ENCODE assay signal across 23 cellular contexts in the genomic region with DNA sequence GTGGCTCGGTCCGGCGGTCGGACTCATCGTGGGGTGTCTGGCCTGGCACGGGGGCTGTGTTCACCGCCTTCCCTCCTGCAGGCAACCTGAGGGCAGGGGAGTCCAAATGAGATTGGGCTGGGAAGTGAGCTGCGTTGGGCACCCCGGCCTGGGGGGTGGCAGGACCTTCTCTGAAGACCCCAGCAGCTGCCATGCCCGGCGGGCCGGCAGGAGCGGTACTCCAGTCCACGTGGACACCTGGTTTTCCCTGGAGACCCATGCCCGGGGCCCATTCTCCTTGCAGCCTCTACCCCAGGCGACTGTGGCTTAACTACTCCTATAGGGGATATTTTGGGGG. TPM values are rescaled to one million over a fixed set of nuclear protein-coding genes. Genes with fewer than 3 reads are reported as not detected.
DNase-seq lines count a peak whose midpoint lies in the region; ATAC-seq and TF ChIP-seq lines count a peak whose summit lies in the region.
"Had no signal": no experiment of that assay in that cellular context is flagged by ENCODE, and none has a peak within 500 bp of the region (broad histone marks: within the 10 kb centered on the region; RNA-seq: fewer than 3 reads in every experiment).

No MANE protein-coding gene starts in this region.

- TF ChIP-seq POLR2A in prostate gland (IDR thresholded peaks at IDR 0.05) (no peak), adrenal gland (IDR thresholded peaks at IDR 0.05) (no peak)

- H2AFZ ChIP-seq in hepatocyte, result no peak overlapping the region

- no peaks in the 10 kb centered on the region for H3K9me2 ChIP-seq in hepatocyte (replicated peaks; ENCODE audit: insufficient read depth)

- no peaks in the 10 kb centered on the region for H3K27me3 ChIP-seq in hepatocyte
- H3K27me3 ChIP-seq in prostate gland (replicated peaks; ENCODE audit: insufficient read depth), result no peaks in the 10 kb centered on the region
- H3K27me3 ChIP-seq in adrenal gland, result no peaks in the 10 kb centered on the region
- H3K27me3 ChIP-seq: BE2C; BLaER1 treated with 17β-estradiol and CSF1 and Interleukin-3, amounts not matched to agents 10 nM and 100 nM had no signal

- TF ChIP-seq CTCF in 22Rv1 (IDR thresholded peaks at IDR 0.05), result no peak
- TF ChIP-seq CTCF in chondrocyte (IDR thresholded peaks at IDR 0.05), result no peak
- no peak for TF ChIP-seq CTCF in hepatocyte (IDR thresholded peaks at IDR 0.05; ENCODE audit: poor library complexity)
- TF ChIP-seq CTCF in prostate gland (IDR thresholded peaks at IDR 0.05), result no peak
- no peak for TF ChIP-seq CTCF in GM13977 (IDR thresholded peaks at IDR 0.05; ENCODE audit: extremely low read depth, insufficient read depth, missing control alignments)
- no peak for TF ChIP-seq CTCF in adrenal gland (IDR thresholded peaks at IDR 0.05)

- H3K4me3 Mint-ChIP-seq in chondrocyte (ENCODE audit: unreplicated experiment), result no peak overlapping the region
- H3K4me3 Mint-ChIP-seq: CD4-positive, alpha-beta T cell; CD8-positive, alpha-beta memory T cell had no signal

- H3K4me2 ChIP-seq in hepatocyte, result no peak overlapping the region

- no peak for ATAC-seq in GM21390 (IDR thresholded peaks at IDR 0.05; ENCODE audit: unreplicated experiment)

- no peaks in the 10 kb centered on the region for H3K79me2 ChIP-seq in hepatocyte

- no peaks in the 10 kb centered on the region for H4K20me1 ChIP-seq in hepatocyte (ENCODE audit: insufficient read depth, poor library complexity, severe bottlenecking)

- H3K36me3 ChIP-seq in hepatocyte (replicated peaks; ENCODE audit: insufficient read depth, low read depth) (no peaks in the 10 kb centered on the region), prostate gland (no peaks in the 10 kb centered on the region), adrenal gland (replicated peaks in 1 of 2) (no peaks in the 10 kb centered on the region)
- H3K36me3 ChIP-seq: BE2C; BLaER1 treated with 17β-estradiol and CSF1 and Interleukin-3, amounts not matched to agents 10 nM and 100 nM had no signal

- DNase-seq in chondrocyte (ENCODE audit: low spot score) (peak; percentile 91), hepatocyte (ENCODE audit: low spot score) (no peak), prostate gland (ENCODE audit: low spot score) (no peak), GM13977 (ENCODE audit: low spot score) (no peak), SW 1271 (lab: John Stamatoyannopoulos, UW) (no peak), adrenal gland (no peak)
- DNase-seq: 8988T; AML-193; BE2C; CD4-positive, alpha-beta T cell; CD8-positive, alpha-beta memory T cell; DMS 273 treated with DMSO at 0.1 percent for 48 hours; EL; GDM1; GOT3; H7; HCEC 1CT had no signal

- in situ Hi-C loops in GM13977 (cut with MboI; ENCODE audit: low pct_unique_long_range_greater_than_20kb, low sequenced_read_pairs, unreplicated experiment), result no loop called here

- intact Hi-C loops in prostate gland (cut with DNase I) (no loop called here), adrenal gland (cut with DNase I) (loop anchor here in 1 of 2 donors (10.0 kb wide), 1 partner anchor 92 kb away; no protein-coding TSS in a partner anchor)

- WGBS in hepatocyte (ENCODE audit: low lambda C conversion rate, missing lambda C conversion rate), result 90% methylated on average over 15 of the region's 16 CpGs
- 93% methylated on average over 16 of the region's 16 CpGs for WGBS in prostate gland
- 91 to 97% (median 93%) methylated on average over 7 to 16 of the region's 16 CpGs for WGBS in adrenal gland, 4 donors

- no peak overlapping the region for H3K27ac Mint-ChIP-seq in chondrocyte (ENCODE audit: unreplicated experiment)
- H3K27ac Mint-ChIP-seq: CD4-positive, alpha-beta T cell had no signal

- H3K27ac ChIP-seq in 22Rv1, result 0 out of 2 replicates have a peak overlapping the region, but pooled peaks have one; percentile 20
- peak overlapping the region; percentile 50 for H3K27ac ChIP-seq in hepatocyte
- peak overlapping the region; percentile 81 to 88 for H3K27ac ChIP-seq in prostate gland
- H3K27ac ChIP-seq in adrenal gland, result no peak overlapping the region
- H3K27ac ChIP-seq: BLaER1 treated with 17β-estradiol and CSF1 and Interleukin-3, amounts not matched to agents 10 nM and 100 nM had no signal

- H3K4me3 ChIP-seq in hepatocyte (no peak overlapping the region), prostate gland (no peak overlapping the region), adrenal gland (no peak overlapping the region)
- H3K4me3 ChIP-seq: A549; BLaER1 treated with 17β-estradiol and CSF1 and Interleukin-3, amounts not matched to agents 10 nM and 100 nM; GM12878 had no signal

- peaks cover 23% of the 10 kb centered on the region for H3K4me1 ChIP-seq in hepatocyte (ENCODE audit: insufficient read depth)
- peaks cover 36% of the 10 kb centered on the region for H3K4me1 ChIP-seq in prostate gland (replicated peaks)
- H3K4me1 ChIP-seq in adrenal gland (replicated peaks in 1 of 2), result peaks cover 0 to 7% of the 10 kb centered on the region in 2 donors

- no peaks in the 10 kb centered on the region for H3K36me3 Mint-ChIP-seq in chondrocyte (ENCODE audit: low read depth)
- H3K36me3 Mint-ChIP-seq: CD14-positive monocyte; CD8-positive, alpha-beta memory T cell had no signal

- H3K9me3 Mint-ChIP-seq in chondrocyte (ENCODE audit: low read depth), result no peaks in the 10 kb centered on the region
- H3K9me3 Mint-ChIP-seq: CD4-positive, alpha-beta T cell; CD8-positive, alpha-beta memory T cell had no signal

- H3K27me3 Mint-ChIP-seq in chondrocyte (ENCODE audit: low read depth), result peaks cover 42% of the 10 kb centered on the region

- H3K4me1 Mint-ChIP-seq in chondrocyte (ENCODE audit: low read depth), result no peaks in the 10 kb centered on the region
- H3K4me1 Mint-ChIP-seq: CD14-positive monocyte; CD8-positive, alpha-beta memory T cell had no signal

- H3K9me3 ChIP-seq in hepatocyte (ENCODE audit: low read depth) (no peaks in the 10 kb centered on the region), prostate gland (no peaks in the 10 kb centered on the region), adrenal gland (replicated peaks in 1 of 3) (no peaks in the 10 kb centered on the region)
- H3K9me3 ChIP-seq: A549; BE2C; BLaER1 treated with 17β-estradiol and CSF1 and Interleukin-3, amounts not matched to agents 10 nM and 100 nM had no signal

RNA-seq across cellular contexts. Expression of gene LRRC10B, which starts 24.5 kb away (rescaled TPM):
- total RNA-seq in chondrocyte (0.10 TPM in 1 of 3 replicates, not detected in the others), hepatocyte (0.20 and 0.43 TPM in 2 replicates), prostate gland (1 to 10 TPM in 1 of 2 donors, under 1 TPM in 1; 0.09 to 1.2 TPM), adrenal gland (1 to 10 TPM in 3 of 8 donors, under 1 TPM in 2, not detected in 3; 0.11 to 2.2 (median 1.6) TPM)
- polyA plus RNA-seq in hepatocyte (0.68 TPM in 1 of 2 replicates, not detected in the other), adrenal gland (1 to 10 TPM in 2 of 3 donors, under 1 TPM in 1; 0.97 to 2.6 (median 1.1) TPM)
- total RNA-seq: CD4-positive, alpha-beta T cell; CD8-positive, alpha-beta memory T cell; GM12878 had no signal
- polyA plus RNA-seq: CD14-positive monocyte; CD8-positive, alpha-beta memory T cell; GM12878 had no signal

RNA-seq across cellular contexts. Expression of gene SYT7, which starts 47.9 kb away (rescaled TPM):
- 0.92 to 2.0 TPM (median 1.5 TPM) in 3 replicates for total RNA-seq in chondrocyte
- 13.5 and 15.5 TPM in 2 replicates for total RNA-seq in hepatocyte
- polyA plus RNA-seq in hepatocyte, result 8.7 and 11.3 TPM in 2 replicates
- total RNA-seq in prostate gland, result 100 to 1,000 TPM; 114 to 199 TPM
- total RNA-seq in adrenal gland, result 1 to 10 TPM in 4 of 8 donors, under 1 TPM in 3, not detected in 1; 0.09 to 6.0 (median 1.1) TPM
- 1 to 10 TPM; 1.4 to 6.8 (median 6.5) TPM for polyA plus RNA-seq in adrenal gland
- total RNA-seq: CD4-positive, alpha-beta T cell; CD8-positive, alpha-beta memory T cell; GM12878 had no signal
- polyA plus RNA-seq: CD14-positive monocyte; CD8-positive, alpha-beta memory T cell; GM12878 had no signal

Comparison
In these comparisons a context has a peak if more than half of its experiments do, and no peak if none do; other contexts are left out.
1. H3K27ac ChIP-seq: peak in 22Rv1 (single experiment), hepatocyte (single experiment) and prostate gland (2 of 2); none in adrenal gland (0 of 5).